7 cellular contexts compared by ENCODE assay signal in genomic region chr2:38125007-38125406, GRCh38.
"Had no signal": no experiment of that assay in that cellular context is flagged by ENCODE, and none has a peak within 500 bp of the region (broad histone marks: within the 10 kb centered on the region; RNA-seq: fewer than 3 reads in every experiment).

No MANE protein-coding gene starts in this region.

- H3K27ac Mint-ChIP-seq: H9, HFFc6 had no signal

- H3K4me3 Mint-ChIP-seq: H9, HFFc6 had no signal

- H3K4me3 ChIP-seq: GM23248, K562 had no signal

- ATAC-seq: K562 had no signal

- H3K27ac ChIP-seq: GM23248 had no signal

- DNase-seq: GM23248, H9, HCEC 1CT, HFFc6, IMR-90, KG1 had no signal
